ENCODE assay signal across 26 cellular contexts in the genomic region with DNA sequence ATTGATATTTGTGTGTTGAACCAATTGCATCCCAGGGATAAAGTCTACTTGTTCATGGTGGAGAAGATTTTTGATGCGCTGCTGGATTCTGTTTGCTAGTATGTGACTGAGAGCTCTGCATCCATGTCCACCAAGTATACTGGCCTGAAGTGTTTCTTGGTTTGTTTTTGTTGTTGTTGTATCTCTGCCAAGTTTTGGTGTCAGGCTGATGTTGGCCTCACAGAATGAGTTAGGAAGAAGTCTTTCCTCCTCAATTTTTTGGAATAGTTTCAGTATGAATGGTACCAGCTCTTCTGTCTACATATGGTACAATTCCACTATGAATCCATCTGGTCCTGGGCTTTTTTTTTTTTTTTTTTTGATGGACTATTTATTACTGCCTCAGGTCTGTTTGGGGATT. TPM values are rescaled to one million over a fixed set of nuclear protein-coding genes. Genes with fewer than 3 reads are reported as not detected.
A peak's percentile ranks its signal among the peaks of the same experiment; 100 is the strongest.
DNase-seq lines count a peak whose midpoint lies in the region; ATAC-seq and TF ChIP-seq lines count a peak whose summit lies in the region.
"Had no signal": no experiment of that assay in that cellular context is flagged by ENCODE, and none has a peak within 500 bp of the region (broad histone marks: within the 10 kb centered on the region; RNA-seq: fewer than 3 reads in every experiment).

No MANE protein-coding gene starts in this region.

- intact Hi-C loops in OCI-LY7 (cut with micrococcal nuclease; ENCODE audit: unreplicated experiment): no loop called here

- no peak overlapping the region for H3K4me2 ChIP-seq in OCI-LY7 (ENCODE audit: low read length)

- H3K4me3 Mint-ChIP-seq in endothelial cell (ENCODE audit: unreplicated experiment): no peak overlapping the region
- H3K4me3 Mint-ChIP-seq: CD8-positive, alpha-beta memory T cell had no signal

- no peaks in the 10 kb centered on the region for H3K9me3 Mint-ChIP-seq in endothelial cell (ENCODE audit: unreplicated experiment)

- peak overlapping the region; percentile 44; the same call in 1 of the 2 replicates for H2AFZ ChIP-seq in OCI-LY7 (ENCODE audit: low read length)

- CTCF ChIA-PET in OCI-LY7 (lab: Charles Lee; ENCODE audit: unreplicated experiment): interaction anchor here (0.6 kb wide), 1 partner anchor 75 kb away, joined by 3 read pairs; no protein-coding TSS in a partner anchor

- no peak for ATAC-seq in GM19324 (IDR thresholded peaks at IDR 0.05; ENCODE audit: low FRiP score, unreplicated experiment)
- ATAC-seq in GM18502 (IDR thresholded peaks at IDR 0.05; ENCODE audit: poor library complexity, unreplicated experiment): no peak
- ATAC-seq: PC-3 had no signal

- no peak overlapping the region for H3K4me3 ChIP-seq in OCI-LY7 (ENCODE audit: low read depth, low read length, poor library complexity, severe bottlenecking)
- H3K4me3 ChIP-seq: SK-N-MC had no signal

- H4K20me1 ChIP-seq in OCI-LY7 (ENCODE audit: insufficient read depth, low read length): no peaks in the 10 kb centered on the region

- no TSS peak for BruUV-seq in OCI-LY7 (replicated peaks; lab: Mats Ljungman, UMichigan)

- H3K79me2 ChIP-seq in OCI-LY7 (ENCODE audit: insufficient read depth, low read depth, low read length): no peaks in the 10 kb centered on the region

- H3K9me2 ChIP-seq in OCI-LY7 (ENCODE audit: insufficient read depth, low read length): no peaks in the 10 kb centered on the region

- no peaks in the 10 kb centered on the region for H3K36me3 Mint-ChIP-seq in endothelial cell (ENCODE audit: low read depth, unreplicated experiment)
- H3K36me3 Mint-ChIP-seq: CD8-positive, alpha-beta memory T cell had no signal

- no peak overlapping the region for H3K27ac ChIP-seq in OCI-LY7 (ENCODE audit: low read depth, low read length, poor library complexity, severe bottlenecking)
- H3K27ac ChIP-seq: SK-N-MC had no signal

- H3K27me3 Mint-ChIP-seq in endothelial cell (ENCODE audit: unreplicated experiment): no peaks in the 10 kb centered on the region
- H3K27me3 Mint-ChIP-seq: CD8-positive, alpha-beta memory T cell had no signal

- H3K4me1 ChIP-seq in OCI-LY7 (ENCODE audit: insufficient read depth, low read length, poor library complexity, severe bottlenecking): peaks cover 30% of the 10 kb centered on the region

- peaks cover 5% of the 10 kb centered on the region; the same call in 1 of the 2 replicates for H3K36me3 ChIP-seq in OCI-LY7 (ENCODE audit: insufficient read depth, low read length)

- no peaks in the 10 kb centered on the region for H3K4me1 Mint-ChIP-seq in endothelial cell (ENCODE audit: unreplicated experiment)
- H3K4me1 Mint-ChIP-seq: CD8-positive, alpha-beta memory T cell had no signal

- no peak for TF ChIP-seq CTCF in OCI-LY7 (conservative IDR thresholded peaks at IDR 0.05; ENCODE audit: low read length)
- TF ChIP-seq CTCF in endothelial cell (IDR thresholded peaks at IDR 0.05; ENCODE audit: unreplicated experiment): no peak

- no peak overlapping the region for H3K27ac Mint-ChIP-seq in endothelial cell (ENCODE audit: unreplicated experiment)
- H3K27ac Mint-ChIP-seq: CD8-positive, alpha-beta memory T cell had no signal

- DNase-seq in EH (ENCODE audit: low read depth) (peak; percentile 53), OCI-LY7 (ENCODE audit: low spot score) (no peak), dermis blood vessel endothelial cell (peak; percentile 15), left kidney (ENCODE audit: low read depth, low spot score) (peak; percentile 46), NCI-H226 (no peak), endothelial cell (ENCODE audit: low spot score) (no peak)
- DNase-seq: AML-193; C1 segment of cervical spinal cord; Calu3; CD8-positive, alpha-beta memory T cell; DMS153; GF-D8; HCEC 1CT; KBM-7; NCI-H1694; NCI-H2081; NCI-H2171; NCI-H526; PC-3; RPMI8226; SHP77 treated with DMSO at 0.1 percent for 48 hours had no signal

- peaks cover 6% of the 10 kb centered on the region; the same call in 1 of the 2 replicates for H3K9me3 ChIP-seq in OCI-LY7 (ENCODE audit: low read length)

- POLR2A ChIA-PET in OCI-LY7 (lab: Charles Lee): interaction anchor here (0.6 to 3.5 kb wide), 11 partner anchors 9 to 1850 kb away, joined by 3 to 14 read pairs (median 4); no protein-coding TSS in a partner anchor

RNA-seq across cellular contexts. Expression of a gene that starts 50.9 kb away (rescaled TPM):
- not detected in 2 replicates for total RNA-seq in OCI-LY7 (2014; rRNA removed; shearing (Covaris generic))
- not detected in 2 replicates for total RNA-seq in OCI-LY7 (2022)
- not detected in 2 replicates for total RNA-seq in dermis blood vessel endothelial cell
- total RNA-seq in endothelial cell (ENCODE audit: unreplicated experiment): not detected
- total RNA-seq: A172; Calu3; CD8-positive, alpha-beta memory T cell; HT1080 had no signal

Comparison
In these comparisons a context has a peak if more than half of its experiments do, and no peak if none do; other contexts are left out.
1. DNase-seq: peak in EH (single experiment), dermis blood vessel endothelial cell (single experiment) and left kidney (single experiment); none in OCI-LY7 (single experiment), NCI-H226 (single experiment) and endothelial cell (single experiment).